Comparison of ENCODE assay signal across 9 cellular contexts in genomic region chr13:66618702-66619101, GRCh38.
DNase-seq lines count a peak whose midpoint lies in the region; ATAC-seq and TF ChIP-seq lines count a peak whose summit lies in the region.
"Had no signal": no experiment of that assay in that cellular context is flagged by ENCODE, and none has a peak within 500 bp of the region (broad histone marks: within the 10 kb centered on the region; RNA-seq: fewer than 3 reads in every experiment).

No MANE protein-coding gene starts in this region.

- H3K36me3 Mint-ChIP-seq in Caco-2 (ENCODE audit: insufficient read depth, unreplicated experiment): no peaks in the 10 kb centered on the region

- H3K4me1 ChIP-seq in Caco-2 (no peaks in the 10 kb centered on the region), aorta (ENCODE audit: control insufficient read depth in 1 of 2, insufficient read depth in 2 of 2, low read length in 2 of 2) (no peaks in the 10 kb centered on the region)

- H3K27ac Mint-ChIP-seq in Caco-2 (ENCODE audit: unreplicated experiment): no peak overlapping the region

- POLR2A ChIA-PET in Caco-2 (lab: Charles Lee): no interaction called here

- no peaks in the 10 kb centered on the region for H3K27me3 ChIP-seq in Caco-2 (replicated peaks; ENCODE audit: control insufficient read depth, insufficient read depth, low read length)
- no peaks in the 10 kb centered on the region for H3K27me3 ChIP-seq in kidney epithelial cell (ENCODE audit: control insufficient read depth, insufficient read depth, low read length)
- H3K27me3 ChIP-seq in aorta (ENCODE audit: control insufficient read depth in 1 of 2, insufficient read depth in 2 of 2, low read length in 1 of 2): no peaks in the 10 kb centered on the region

- no peaks in the 10 kb centered on the region for H3K9me3 ChIP-seq in Caco-2
- H3K9me3 ChIP-seq in aorta (ENCODE audit: control insufficient read depth, low read length): no peaks in the 10 kb centered on the region
- H3K9me3 ChIP-seq: thoracic aorta had no signal

- TF ChIP-seq CTCF in Caco-2 (IDR thresholded peaks at IDR 0.05; ENCODE audit: insufficient read depth in 1 of 2, low read depth in 1 of 2, low read length in 1 of 2, severe bottlenecking in 1 of 2, unreplicated experiment in 1 of 2) (peak; percentile 37), kidney epithelial cell (IDR thresholded peaks at IDR 0.05; ENCODE audit: insufficient read depth, low read length, poor library complexity, severe bottlenecking) (peak; percentile 49)

- no peaks in the 10 kb centered on the region for H3K9me3 Mint-ChIP-seq in Caco-2 (ENCODE audit: unreplicated experiment)

- CTCF ChIA-PET in Caco-2 (lab: Charles Lee): interaction anchor here (1.3 to 1.8 kb wide), 2 partner anchors 605 to 620 kb away, joined by 4 to 8 read pairs; no protein-coding TSS in a partner anchor

- H3K36me3 ChIP-seq in Caco-2 (ENCODE audit: control insufficient read depth, insufficient read depth, low read length) (no peaks in the 10 kb centered on the region), kidney epithelial cell (ENCODE audit: control insufficient read depth, insufficient read depth, low read length) (no peaks in the 10 kb centered on the region), aorta (ENCODE audit: control insufficient read depth in 1 of 2, insufficient read depth in 2 of 2, low read length in 1 of 2) (no peaks in the 10 kb centered on the region)
- H3K36me3 ChIP-seq: thoracic aorta had no signal

- ATAC-seq in HG02759 (IDR thresholded peaks at IDR 0.05; ENCODE audit: unreplicated experiment) (peak; percentile 72), SK-N-SH treated with all-trans-retinoic acid at 6 μM for 48 hours (peak; percentile 86), HG03045 (IDR thresholded peaks at IDR 0.05; ENCODE audit: unreplicated experiment) (no peak), aorta (ENCODE audit: low FRiP score) (no peak), GM21381 (IDR thresholded peaks at IDR 0.05; ENCODE audit: unreplicated experiment) (no peak)

- no peak overlapping the region for H3K4me3 Mint-ChIP-seq in Caco-2 (ENCODE audit: unreplicated experiment)

- intact Hi-C loops in Caco-2 (cut with micrococcal nuclease; ENCODE audit: unreplicated experiment): loop anchor here (2.0 to 5.0 kb wide), 2 partner anchors 149 to 620 kb away; no protein-coding TSS in a partner anchor
- intact Hi-C loops in aorta (cut with DNase I): no loop called here

- 51 to 53% methylated on average over 1 of the region's 1 CpG for whole genome bisulfite sequencing in aorta, 2 donors

- no peak for DNase-seq in Caco-2
- DNase-seq in kidney epithelial cell (ENCODE audit: low read depth): no peak
- no peak for DNase-seq in CD1c-positive myeloid dendritic cell (ENCODE audit: extremely low spot score)
- no peak for DNase-seq in aorta

- no peaks in the 10 kb centered on the region for H3K27me3 Mint-ChIP-seq in Caco-2 (ENCODE audit: insufficient read depth, unreplicated experiment)

- H3K4me3 ChIP-seq in Caco-2 (ENCODE audit: low read depth, low read length) (no peak overlapping the region), kidney epithelial cell (ENCODE audit: low read depth, low read length) (no peak overlapping the region), aorta (ENCODE audit: low read length in 2 of 2) (no peak overlapping the region)
- H3K4me3 ChIP-seq: thoracic aorta had no signal

- no peaks in the 10 kb centered on the region for H3K4me1 Mint-ChIP-seq in Caco-2 (ENCODE audit: low read depth, unreplicated experiment)

- H3K27ac ChIP-seq in aorta (ENCODE audit: low read depth in 1 of 2, low read length in 2 of 2): no peak overlapping the region
- H3K27ac ChIP-seq: thoracic aorta had no signal

- BruUV-seq in Caco-2 (replicated peaks; lab: Mats Ljungman, UMichigan): no TSS peak

TF ChIP-seq in SK-N-SH treated with all-trans-retinoic acid at 6 μM for 48 hours, 23 proteins besides CTCF, POLR2A, EP300 and RAD21:
- TF ChIP-seq GLIS3 (CRISPR knock-in tag; IDR thresholded peaks at IDR 0.05): no peak
- no peak for TF ChIP-seq ZNF565 (CRISPR knock-in tag; conservative IDR thresholded peaks at IDR 0.05; ENCODE audit: low read depth)
- no peak for TF ChIP-seq TSHZ2 (CRISPR knock-in tag; IDR thresholded peaks at IDR 0.05)
- TF ChIP-seq CSDC2 (CRISPR knock-in tag; IDR thresholded peaks at IDR 0.05): no peak
- no peak for TF ChIP-seq TOX (CRISPR knock-in tag; IDR thresholded peaks at IDR 0.05; ENCODE audit: borderline replicate concordance)
- TF ChIP-seq OSR1 (CRISPR knock-in tag; IDR thresholded peaks at IDR 0.05): no peak
- TF ChIP-seq ISL1 (CRISPR knock-in tag; IDR thresholded peaks at IDR 0.05): no peak
- no peak for TF ChIP-seq ZFP30 (CRISPR knock-in tag; IDR thresholded peaks at IDR 0.05)
- no peak for TF ChIP-seq PATZ1 (CRISPR knock-in tag; IDR thresholded peaks at IDR 0.05; ENCODE audit: borderline replicate concordance)
- no peak for TF ChIP-seq RARB (CRISPR knock-in tag; IDR thresholded peaks at IDR 0.05)
- no peak for TF ChIP-seq PPARA (CRISPR knock-in tag; IDR thresholded peaks at IDR 0.05; ENCODE audit: borderline replicate concordance)
- no peak for TF ChIP-seq BACH2 (CRISPR knock-in tag; IDR thresholded peaks at IDR 0.05; ENCODE audit: borderline replicate concordance)
- no peak for TF ChIP-seq POU6F1 (CRISPR knock-in tag; IDR thresholded peaks at IDR 0.05; ENCODE audit: borderline replicate concordance, low read depth)
- no peak for TF ChIP-seq ZNF70 (CRISPR knock-in tag; IDR thresholded peaks at IDR 0.05)
- TF ChIP-seq ARNTL (CRISPR knock-in tag; IDR thresholded peaks at IDR 0.05; ENCODE audit: borderline replicate concordance, low read depth): no peak

Comparison
In these comparisons a context has a peak if more than half of its experiments do, and no peak if none do; other contexts are left out.
1. ATAC-seq: peak in HG02759 (single experiment) and SK-N-SH treated with all-trans-retinoic acid at 6 μM for 48 hours (single experiment); none in HG03045 (single experiment), aorta (single experiment) and GM21381 (single experiment).